ENCODE assay signal across 19 cellular contexts in the genomic region with DNA sequence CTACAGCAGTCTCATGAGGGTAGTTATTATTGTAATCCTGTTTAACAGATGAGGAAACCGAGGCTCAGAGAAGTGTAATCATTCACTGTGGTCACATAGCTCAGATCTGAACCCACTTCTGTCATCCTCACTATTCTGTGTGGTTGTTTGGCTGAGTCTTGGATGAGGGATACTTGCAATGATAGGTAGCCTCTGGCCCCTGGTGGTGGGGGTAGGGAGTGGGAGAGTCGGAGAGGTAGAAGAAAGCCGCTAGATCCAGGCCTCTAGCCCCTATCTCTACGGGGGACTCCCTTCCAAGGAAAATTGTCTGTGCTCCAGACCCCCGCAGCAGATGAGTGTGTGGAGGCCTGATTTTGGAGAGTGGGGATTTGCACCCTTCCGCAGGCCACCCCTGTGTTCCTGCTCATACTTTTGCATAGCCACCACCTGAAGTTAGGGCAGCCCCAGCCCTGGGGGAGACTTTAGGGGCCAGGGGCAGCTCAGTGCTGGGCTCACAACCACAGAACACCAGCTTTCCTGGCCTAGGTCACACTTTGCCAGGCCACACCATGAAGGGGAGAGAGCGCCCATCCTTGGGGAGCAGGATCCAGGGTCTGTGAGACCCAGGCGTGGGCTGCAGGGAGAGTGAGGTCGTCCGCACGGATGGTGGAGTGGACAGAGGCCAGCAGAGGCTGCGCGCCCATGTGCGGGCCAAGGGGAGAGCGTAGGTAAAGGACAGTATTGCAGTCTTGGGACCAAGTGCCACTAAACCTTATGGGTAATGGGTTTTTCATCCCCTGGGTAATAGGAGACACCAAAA.
DNase-seq lines count a peak whose midpoint lies in the region; ATAC-seq and TF ChIP-seq lines count a peak whose summit lies in the region.
"Had no signal": no experiment of that assay in that cellular context is flagged by ENCODE, and none has a peak within 500 bp of the region (broad histone marks: within the 10 kb centered on the region; RNA-seq: fewer than 3 reads in every experiment).

No MANE protein-coding gene starts in this region.

- H3K27me3 Mint-ChIP-seq in endothelial cell (ENCODE audit: unreplicated experiment): peaks cover 2% of the 10 kb centered on the region
- H3K27me3 Mint-ChIP-seq in neural progenitor cell (ENCODE audit: insufficient read depth, low read depth): peaks cover 12% of the 10 kb centered on the region

- RAD21 ChIA-PET in HCT116 (lab: Charles Lee; ENCODE audit: low non-redundant PET in 1 of 2, low total read pairs in 2 of 2, uncharacterized antibody in 2 of 2, unreplicated experiment in 2 of 2): no interaction called here

- H3K4me3 ChIP-seq in BLaER1 treated with 17β-estradiol and CSF1 and Interleukin-3, amounts not matched to agents 10 nM and 100 nM: no peak overlapping the region
- no peak overlapping the region for H3K4me3 ChIP-seq in HCT116 (replicated peaks in 1 of 2; ENCODE audit: low read depth in 1 of 2, low read length in 2 of 2)
- no peak overlapping the region for H3K4me3 ChIP-seq in neural progenitor cell
- no peak overlapping the region for H3K4me3 ChIP-seq in upper lobe of right lung
- H3K4me3 ChIP-seq: hepatocyte had no signal

- ATAC-seq in HCT116: peak; percentile 41; the same call in 1 of the 2 replicates
- no peak for ATAC-seq in upper lobe of right lung

- no peak overlapping the region for H3K27ac ChIP-seq in BLaER1 treated with 17β-estradiol and CSF1 and Interleukin-3, amounts not matched to agents 10 nM and 100 nM
- no peak overlapping the region for H3K27ac ChIP-seq in HCT116 (ENCODE audit: low read depth, low read length)
- no peak overlapping the region for H3K27ac ChIP-seq in neural progenitor cell
- no peak overlapping the region for H3K27ac ChIP-seq in upper lobe of right lung
- H3K27ac ChIP-seq: hepatocyte had no signal

- H3K9me3 Mint-ChIP-seq in endothelial cell (ENCODE audit: unreplicated experiment) (no peaks in the 10 kb centered on the region), neural progenitor cell (no peaks in the 10 kb centered on the region)
- H3K9me3 Mint-ChIP-seq: activated CD4-positive, alpha-beta memory T cell treated with anti-CD3 and anti-CD28 coated beads for 36 hours; activated naive CD8-positive, alpha-beta T cell treated with anti-CD3 and anti-CD28 coated beads for 36 hours; CD8-positive, alpha-beta memory T cell had no signal

- H3K36me3 Mint-ChIP-seq in endothelial cell (ENCODE audit: low read depth, unreplicated experiment): no peaks in the 10 kb centered on the region
- no peaks in the 10 kb centered on the region for H3K36me3 Mint-ChIP-seq in neural progenitor cell
- H3K36me3 Mint-ChIP-seq: activated CD4-positive, alpha-beta memory T cell treated with anti-CD3 and anti-CD28 coated beads for 36 hours; activated naive CD8-positive, alpha-beta T cell treated with anti-CD3 and anti-CD28 coated beads for 36 hours; CD8-positive, alpha-beta memory T cell had no signal

- TF ChIP-seq CTCF in HCT116 (IDR thresholded peaks at IDR 0.05 in 2 of 3, conservative IDR thresholded peaks at IDR 0.05 in 1 of 3; ENCODE audit: borderline replicate concordance in 1 of 3, insufficient read depth in 1 of 3, low read depth in 2 of 3, low read length in 2 of 3) (peak; percentile 14 to 34 (median 21); a peak in 2 of 6 replicates), endothelial cell (IDR thresholded peaks at IDR 0.05; ENCODE audit: unreplicated experiment) (peak; percentile 35), neural progenitor cell (IDR thresholded peaks at IDR 0.05) (peak; percentile 38), upper lobe of right lung (IDR thresholded peaks at IDR 0.05) (no peak)

- TF ChIP-seq RAD21 in HCT116 (IDR thresholded peaks at IDR 0.05; ENCODE audit: low read depth): peak; percentile 53

- POLR2A ChIA-PET in HCT116 (lab: Charles Lee): interaction anchor here (1.1 kb wide), 1 partner anchor 191 kb away, joined by 3 read pairs; no protein-coding TSS in a partner anchor

- H3K9me3 ChIP-seq in BLaER1 treated with 17β-estradiol and CSF1 and Interleukin-3, amounts not matched to agents 10 nM and 100 nM (replicated peaks in 1 of 11): no peaks in the 10 kb centered on the region
- H3K9me3 ChIP-seq in HCT116 (ENCODE audit: control insufficient read depth in 1 of 2, insufficient read depth in 1 of 2, low read depth in 1 of 2, low read length in 2 of 2) (no peaks in the 10 kb centered on the region), neural progenitor cell (ENCODE audit: low read depth) (no peaks in the 10 kb centered on the region), upper lobe of right lung (no peaks in the 10 kb centered on the region)

- H3K27me3 ChIP-seq in BLaER1 treated with 17β-estradiol and CSF1 and Interleukin-3, amounts not matched to agents 10 nM and 100 nM: no peaks in the 10 kb centered on the region
- H3K27me3 ChIP-seq in HCT116 (ENCODE audit: insufficient read depth, low read length) (no peaks in the 10 kb centered on the region; the same call in 1 of the 2 replicates), neural progenitor cell (no peaks in the 10 kb centered on the region), upper lobe of right lung (peaks cover 6% of the 10 kb centered on the region)

- H2AFZ ChIP-seq in HCT116 (ENCODE audit: low read depth, low read length, poor library complexity, severe bottlenecking) (no peak overlapping the region), neural progenitor cell (replicated peaks) (no peak overlapping the region)
- H2AFZ ChIP-seq: hepatocyte had no signal

- H3K27ac Mint-ChIP-seq in endothelial cell (ENCODE audit: unreplicated experiment): no peak overlapping the region
- H3K27ac Mint-ChIP-seq in neural progenitor cell: peak overlapping the region; percentile 29
- H3K27ac Mint-ChIP-seq: activated CD4-positive, alpha-beta memory T cell treated with anti-CD3 and anti-CD28 coated beads for 36 hours; activated naive CD8-positive, alpha-beta T cell treated with anti-CD3 and anti-CD28 coated beads for 36 hours; CD8-positive, alpha-beta memory T cell had no signal

- H3K4me3 Mint-ChIP-seq in endothelial cell (ENCODE audit: unreplicated experiment) (no peak overlapping the region), neural progenitor cell (peak overlapping the region; percentile 43)
- H3K4me3 Mint-ChIP-seq: activated CD4-positive, alpha-beta memory T cell treated with anti-CD3 and anti-CD28 coated beads for 36 hours; activated naive CD8-positive, alpha-beta T cell treated with anti-CD3 and anti-CD28 coated beads for 36 hours had no signal

- intact Hi-C loops in HCT116 (cut with micrococcal nuclease) (loop anchor here (10.0 kb wide), 1 partner anchor 189 kb away; no protein-coding TSS in a partner anchor), upper lobe of right lung (cut with DNase I) (no loop called here)

- peak overlapping the region in 7 of 11 experiments; percentile 50 to 82 (median 77); a peak in 9 of 22 replicates for H3K4me2 ChIP-seq in BLaER1 treated with 17β-estradiol and CSF1 and Interleukin-3, amounts not matched to agents 10 nM and 100 nM
- H3K4me2 ChIP-seq in HCT116 (ENCODE audit: low read length) (no peak overlapping the region), neural progenitor cell (no peak overlapping the region)
- H3K4me2 ChIP-seq: hepatocyte had no signal

- H3K79me2 ChIP-seq in HCT116 (ENCODE audit: insufficient read depth, low read length) (no peaks in the 10 kb centered on the region), neural progenitor cell (ENCODE audit: low read depth) (peaks cover 73% of the 10 kb centered on the region)

- H4K20me1 ChIP-seq in BLaER1 treated with 17β-estradiol and CSF1 and Interleukin-3, amounts not matched to agents 10 nM and 100 nM: no peaks in the 10 kb centered on the region; a peak in 1 of 22 replicates
- H4K20me1 ChIP-seq in HCT116 (ENCODE audit: insufficient read depth) (no peaks in the 10 kb centered on the region), neural progenitor cell (ENCODE audit: low read depth) (peaks cover 96% of the 10 kb centered on the region)

- H3F3A ChIP-seq in neural progenitor cell (ENCODE audit: low read depth): peaks cover 3% of the 10 kb centered on the region

- H3K9me2 ChIP-seq in HCT116 (ENCODE audit: insufficient read depth): no peaks in the 10 kb centered on the region

- peaks cover 5% of the 10 kb centered on the region for H3K4me1 Mint-ChIP-seq in endothelial cell (ENCODE audit: unreplicated experiment)
- peaks cover 85% of the 10 kb centered on the region for H3K4me1 Mint-ChIP-seq in neural progenitor cell
- H3K4me1 Mint-ChIP-seq: activated naive CD8-positive, alpha-beta T cell treated with anti-CD3 and anti-CD28 coated beads for 36 hours; CD8-positive, alpha-beta memory T cell had no signal

- peaks cover 6 to 58% (median 40%) of the 10 kb centered on the region in 10 experiments; a peak in 18 of 20 replicates for H3K4me1 ChIP-seq in BLaER1 treated with 17β-estradiol and CSF1 and Interleukin-3, amounts not matched to agents 10 nM and 100 nM
- no peaks in the 10 kb centered on the region for H3K4me1 ChIP-seq in HCT116 (ENCODE audit: control insufficient read depth in 1 of 2, insufficient read depth in 2 of 2, low read length in 2 of 2)
- peaks cover 53% of the 10 kb centered on the region for H3K4me1 ChIP-seq in neural progenitor cell
- no peaks in the 10 kb centered on the region for H3K4me1 ChIP-seq in upper lobe of right lung

- no peak for TF ChIP-seq POLR2A in HCT116 (IDR thresholded peaks at IDR 0.05; ENCODE audit: borderline replicate concordance, extremely low read depth, insufficient read depth, insufficient read length)

- DNase-seq in HCT116 (ENCODE audit: low read depth, low spot score) (no peak), endothelial cell (ENCODE audit: low spot score) (peak; percentile 31), neural progenitor cell (ENCODE audit: low spot score) (peak; percentile 37), NCI-H1105 (lab: John Stamatoyannopoulos, UW) (no peak), upper lobe of right lung (no peak)
- no peak for DNase-seq in activated CD4-positive, alpha-beta T cell treated with anti-CD3 and anti-CD28 coated beads for 1 hour
- no peak for DNase-seq in stimulated activated CD4-positive, alpha-beta T cell treated with anti-CD3 and anti-CD28 coated beads, Interleukin-2, amount 100 ng/mL, for 48 hours
- DNase-seq: activated CD4-positive, alpha-beta memory T cell treated with anti-CD3 and anti-CD28 coated beads for 36 hours; activated effector memory CD4-positive, alpha-beta T cell treated with Interleukin-2 at 50 U/mL for 16 hours; activated naive CD8-positive, alpha-beta T cell treated with anti-CD3 and anti-CD28 coated beads for 36 hours; DMS53; foreskin fibroblast; NCI-H1092; NCI-H2029; NCI-H526 treated with DMSO at 0.1 percent for 48 hours; trophoblast cell had no signal

- no peaks in the 10 kb centered on the region for H3K36me3 ChIP-seq in BLaER1 treated with 17β-estradiol and CSF1 and Interleukin-3, amounts not matched to agents 10 nM and 100 nM
- H3K36me3 ChIP-seq in HCT116 (ENCODE audit: control insufficient read depth in 1 of 2, insufficient read depth in 2 of 2, low read length in 2 of 2): no peaks in the 10 kb centered on the region
- H3K36me3 ChIP-seq in neural progenitor cell: no peaks in the 10 kb centered on the region
- no peaks in the 10 kb centered on the region for H3K36me3 ChIP-seq in upper lobe of right lung

- CTCF ChIA-PET in HCT116 (lab: Charles Lee): no interaction called here

- BruUV-seq in HCT116 (replicated peaks; lab: Mats Ljungman, UMichigan): no TSS peak

- no peak overlapping the region for H3K9ac ChIP-seq in BLaER1 treated with 17β-estradiol and CSF1 and Interleukin-3, amounts not matched to agents 10 nM and 100 nM
- no peak overlapping the region for H3K9ac ChIP-seq in HCT116 (ENCODE audit: low read length)
- no peak overlapping the region for H3K9ac ChIP-seq in neural progenitor cell

Comparison
In these comparisons a context has a peak if more than half of its experiments do, and no peak if none do; other contexts are left out.
1. H3K4me2 ChIP-seq: peak in BLaER1 treated with 17β-estradiol and CSF1 and Interleukin-3, amounts not matched to agents 10 nM and 100 nM (7 of 11); none in HCT116 (single experiment) and neural progenitor cell (single experiment).
2. DNase-seq: peak in endothelial cell (single experiment) and neural progenitor cell (single experiment); none in HCT116 (single experiment), activated CD4-positive, alpha-beta T cell treated with anti-CD3 and anti-CD28 coated beads for 1 hour (single experiment), NCI-H1105 (single experiment), stimulated activated CD4-positive, alpha-beta T cell treated with anti-CD3 and anti-CD28 coated beads, Interleukin-2, amount 100 ng/mL, for 48 hours (0 of 2) and upper lobe of right lung (single experiment).